Comparison of ENCODE assay signal across 19 cellular contexts in the genomic region with DNA sequence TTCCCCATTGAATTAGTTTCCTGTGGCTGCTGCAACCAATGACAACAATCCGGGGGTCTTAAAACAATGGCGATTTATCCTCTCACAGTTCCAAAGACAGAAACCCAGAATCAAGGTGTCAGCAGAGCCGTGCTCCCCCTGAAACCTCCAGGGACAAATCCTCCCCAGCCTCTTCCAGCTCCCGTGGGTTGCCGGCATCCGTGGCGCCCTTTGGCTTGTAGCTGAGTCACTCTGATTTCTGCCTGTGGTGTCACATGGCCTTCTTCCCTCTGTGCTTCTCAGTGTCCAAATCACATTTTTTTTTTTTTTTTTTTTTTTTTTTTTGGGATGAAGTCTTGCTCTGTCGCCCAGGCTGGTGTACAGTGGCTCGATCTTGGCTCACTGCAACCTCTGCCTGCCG.
A peak's percentile ranks its signal among the peaks of the same experiment; 100 is the strongest.
DNase-seq lines count a peak whose midpoint lies in the region; ATAC-seq and TF ChIP-seq lines count a peak whose summit lies in the region.
"Had no signal": no experiment of that assay in that cellular context is flagged by ENCODE, and none has a peak within 500 bp of the region (broad histone marks: within the 10 kb centered on the region; RNA-seq: fewer than 3 reads in every experiment).

No MANE protein-coding gene starts in this region.

- no peak overlapping the region for H3K4me2 ChIP-seq in IMR-90 (ENCODE audit: low read depth, low read length)

- no peak overlapping the region for H3K27ac ChIP-seq in IMR-90 (ENCODE audit: insufficient read depth, low read length)
- H3K27ac ChIP-seq: heart right ventricle, transverse colon had no signal

- no peak for TF ChIP-seq POLR2A in IMR-90 (IDR thresholded peaks at IDR 0.05; ENCODE audit: low read depth, low read length)

- no TSS peak for BruUV-seq in IMR-90 (replicated peaks; lab: Mats Ljungman, UMichigan)

- in situ Hi-C loops in Caki2 (cut with HindIII; ENCODE audit: low pct_unique_long_range_greater_than_20kb, low sequenced_read_pairs), result no loop called here
- in situ Hi-C loops in IMR-90 (cut with MboI; ENCODE audit: low sequenced_read_pairs), result no loop called here

- H3K79me1 ChIP-seq in IMR-90 (ENCODE audit: low read depth in 1 of 2, low read length in 2 of 2), result no peaks in the 10 kb centered on the region

- no peak overlapping the region for H3K14ac ChIP-seq in IMR-90 (replicated peaks; ENCODE audit: low read depth, low read length)

- WGBS in IMR-90 (ENCODE audit: extremely low coverage in 2 of 2, insufficient read length in 1 of 2), 2 experiments, result no CpG with 5 or more reads among the region's 10 CpGs

- H4K91ac ChIP-seq in IMR-90 (ENCODE audit: insufficient read depth, low read depth, low read length), result no peak overlapping the region

- H4K5ac ChIP-seq in IMR-90 (ENCODE audit: low read depth, low read length), result no peak overlapping the region

- TF ChIP-seq CTCF in IMR-90 (conservative IDR thresholded peaks at IDR 0.05; ENCODE audit: low read depth, low read length), result no peak

- no peak overlapping the region for H4K8ac ChIP-seq in IMR-90 (ENCODE audit: low read depth in 2 of 2, low read length in 2 of 2)

- dilution Hi-C loops in IMR-90 (cut with HindIII; ENCODE audit: low sequenced_read_pairs, unreplicated experiment), result no loop called here

- intact Hi-C loops in IMR-90 (cut with micrococcal nuclease), result no loop called here

- no peaks in the 10 kb centered on the region for H3K27me3 ChIP-seq in IMR-90 (ENCODE audit: control insufficient read depth, insufficient read depth, low read length)
- H3K27me3 ChIP-seq: heart right ventricle, transverse colon had no signal

- H3K9ac ChIP-seq in IMR-90 (ENCODE audit: low read depth, low read length), result no peak overlapping the region

- TF ChIP-seq RAD21 in IMR-90 (IDR thresholded peaks at IDR 0.05; ENCODE audit: low read length), result no peak

- no peaks in the 10 kb centered on the region for H3K36me3 ChIP-seq in IMR-90 (ENCODE audit: control insufficient read depth, insufficient read depth, low read length)
- H3K36me3 ChIP-seq: heart right ventricle, transverse colon had no signal

- no peaks in the 10 kb centered on the region for H3K9me1 ChIP-seq in IMR-90 (ENCODE audit: insufficient read depth, low read length)

- no peak overlapping the region for H3K4ac ChIP-seq in IMR-90 (ENCODE audit: low read depth, low read length)

- H3K23ac ChIP-seq in IMR-90 (ENCODE audit: low read depth, low read length), result no peak overlapping the region

- H2AK9ac ChIP-seq in IMR-90 (replicated peaks; ENCODE audit: low read depth, low read length, poor library complexity), result no peak overlapping the region

- peak overlapping the region; percentile 1 for H2AFZ ChIP-seq in IMR-90 (replicated peaks; ENCODE audit: low read length, poor library complexity)

- no peak overlapping the region for H2BK5ac ChIP-seq in IMR-90 (ENCODE audit: low read depth, low read length, poor library complexity, severe bottlenecking)

- no peak overlapping the region for H2BK120ac ChIP-seq in IMR-90 (ENCODE audit: low read depth, low read length)

- POLR2A ChIA-PET in IMR-90 (lab: Charles Lee; ENCODE audit: unreplicated experiment), result no interaction called here

- DNase-seq in Caki2 (ENCODE audit: low read depth), result peak; percentile 26
- DNase-seq in IMR-90, result peak; percentile 65
- peak; percentile 16 for DNase-seq in dermis blood vessel endothelial cell
- peak; percentile 6 for DNase-seq in kidney glomerular epithelial cell (lab: John Stamatoyannopoulos, UW)
- DNase-seq in SKM-1 (lab: John Stamatoyannopoulos, UW; ENCODE audit: unreplicated experiment), result no peak
- DNase-seq in GOT3 (lab: John Stamatoyannopoulos, UW), result no peak
- no peak for DNase-seq in activated naive CD4-positive, alpha-beta T cell treated with anti-CD3 and anti-CD28 coated beads, Interleukin-2, amount 50 U/mL, for 16 hours
- DNase-seq in NCI-H524 (lab: John Stamatoyannopoulos, UW), result no peak
- DNase-seq: activated CD4-positive, alpha-beta T cell treated with anti-CD3 and anti-CD28 coated beads for 4 hours; erythroblast; HCEC 1CT; heart right ventricle; KBM-7; naive thymus-derived CD4-positive, alpha-beta T cell; NCI-H1048; NCI-H2029 treated with DMSO at 0.1 percent for 48 hours; stimulated activated CD4-positive, alpha-beta T cell treated with anti-CD3 and anti-CD28 coated beads, Interleukin-2, amount 100 ng/mL, for 24 hours; SW 1271; transverse colon had no signal

- no peaks in the 10 kb centered on the region for H4K20me1 ChIP-seq in IMR-90 (ENCODE audit: insufficient read depth, low read length)

- no peaks in the 10 kb centered on the region; the same call in 1 of the 2 replicates for H3K4me1 ChIP-seq in IMR-90 (ENCODE audit: control insufficient read depth, insufficient read depth, low read length)
- H3K4me1 ChIP-seq: transverse colon had no signal

- H2BK20ac ChIP-seq in IMR-90 (ENCODE audit: low read depth, low read length), result no peak overlapping the region

- no peak overlapping the region for H3K4me3 ChIP-seq in IMR-90 (ENCODE audit: insufficient read depth, low read depth, low read length)
- H3K4me3 ChIP-seq: heart right ventricle, transverse colon had no signal

- ATAC-seq in IMR-90 (ENCODE audit: low read depth), result peak; percentile 63; the same call in 1 of the 2 replicates
- ATAC-seq: heart right ventricle; naive thymus-derived CD4-positive, alpha-beta T cell had no signal

- H3K9me3 ChIP-seq in IMR-90 (ENCODE audit: control insufficient read depth, insufficient read depth, low read length), result no peaks in the 10 kb centered on the region
- H3K9me3 ChIP-seq: transverse colon had no signal

- no peak overlapping the region for H3K56ac ChIP-seq in IMR-90 (ENCODE audit: extremely low read depth, insufficient read depth, low read length)

- H2AK5ac ChIP-seq in IMR-90 (ENCODE audit: low read depth, low read length), result no peak overlapping the region

- CTCF ChIA-PET in IMR-90 (lab: Yijun Ruan, JAX), result no interaction called here

- no peak overlapping the region for H3K18ac ChIP-seq in IMR-90 (ENCODE audit: low read depth, low read length)

- H2BK15ac ChIP-seq in IMR-90 (ENCODE audit: low read depth, low read length), result no peak overlapping the region

TF ChIP-seq in IMR-90, 13 proteins besides CTCF, POLR2A, EP300 and RAD21:
- TF ChIP-seq NFE2L2 (IDR thresholded peaks at IDR 0.05; ENCODE audit: low read depth, low read length), result peak; percentile 31; the same call in 1 of the 2 replicates
- TF ChIP-seq USF2 (IDR thresholded peaks at IDR 0.05; ENCODE audit: low read depth, low read length), result peak; percentile 74
- TF ChIP-seq RCOR1 (IDR thresholded peaks at IDR 0.05; ENCODE audit: insufficient replicate concordance, low read length), result no peak
- no peak for TF ChIP-seq SMC3 (IDR thresholded peaks at IDR 0.05; ENCODE audit: low read depth, low read length)
- no peak for TF ChIP-seq MXI1 (IDR thresholded peaks at IDR 0.05; ENCODE audit: borderline replicate concordance, low read depth, low read length)

Comparison
In these comparisons a context has a peak if more than half of its experiments do, and no peak if none do; other contexts are left out.
1. DNase-seq: peak in Caki2 (single experiment), IMR-90 (single experiment), dermis blood vessel endothelial cell (single experiment) and kidney glomerular epithelial cell (single experiment); none in SKM-1 (single experiment), GOT3 (single experiment), activated naive CD4-positive, alpha-beta T cell treated with anti-CD3 and anti-CD28 coated beads, Interleukin-2, amount 50 U/mL, for 16 hours (single experiment) and NCI-H524 (0 of 2).